Comparison of ENCODE assay signal across 10 cellular contexts in genomic region chr14:75459099-75459741, GRCh38. TPM values are rescaled to one million over a fixed set of nuclear protein-coding genes. Genes with fewer than 3 reads are reported as not detected.
DNase-seq lines count a peak whose midpoint lies in the region; ATAC-seq lines count a peak whose summit lies in the region.
"Had no signal": no experiment of that assay in that cellular context is flagged by ENCODE, and none has a peak within 500 bp of the region (broad histone marks: within the 10 kb centered on the region; RNA-seq: fewer than 3 reads in every experiment).

No MANE protein-coding gene starts in this region.

- H3K27ac Mint-ChIP-seq in activated naive CD8-positive, alpha-beta T cell treated with anti-CD3 and anti-CD28 coated beads, Interleukin-2, amount 50 U/mL, for 24 hours, result no peak overlapping the region
- H3K27ac Mint-ChIP-seq in activated naive CD4-positive, alpha-beta T cell treated with anti-CD3 and anti-CD28 coated beads, Interleukin-2, amount 50 U/mL, for 72 hours, result peak overlapping the region in 1 of 2 donors; percentile 55

- no peaks in the 10 kb centered on the region for H3K9me3 Mint-ChIP-seq in activated naive CD8-positive, alpha-beta T cell treated with anti-CD3 and anti-CD28 coated beads, Interleukin-2, amount 50 U/mL, for 24 hours
- H3K9me3 Mint-ChIP-seq in activated naive CD4-positive, alpha-beta T cell treated with anti-CD3 and anti-CD28 coated beads, Interleukin-2, amount 50 U/mL, for 72 hours, result no peaks in the 10 kb centered on the region
- H3K9me3 Mint-ChIP-seq: naive B cell had no signal

- peak; percentile 33 for ATAC-seq in activated naive CD8-positive, alpha-beta T cell treated with anti-CD3 and anti-CD28 coated beads, Interleukin-2, amount 50 U/mL, for 24 hours
- no peak for ATAC-seq in activated naive CD4-positive, alpha-beta T cell treated with anti-CD3 and anti-CD28 coated beads, Interleukin-2, amount 50 U/mL, for 72 hours

- peaks cover 11 to 56% (median 44%) of the 10 kb centered on the region in 5 donors for H3K4me1 ChIP-seq in subcutaneous abdominal adipose tissue (ENCODE audit: control insufficient read depth in 5 of 5, insufficient read depth in 5 of 5, low read length in 5 of 5)

- H3K36me3 ChIP-seq in subcutaneous abdominal adipose tissue (ENCODE audit: control insufficient read depth in 5 of 5, insufficient read depth in 5 of 5, low read length in 5 of 5), result peaks cover 4 to 67% (median 39%) of the 10 kb centered on the region in 5 donors

- no peaks in the 10 kb centered on the region for H3K4me1 Mint-ChIP-seq in activated naive CD8-positive, alpha-beta T cell treated with anti-CD3 and anti-CD28 coated beads, Interleukin-2, amount 50 U/mL, for 24 hours

- H3K27me3 ChIP-seq in layer of hippocampus (ENCODE audit: control insufficient read depth, insufficient read depth, low read length) (no peaks in the 10 kb centered on the region), subcutaneous abdominal adipose tissue (ENCODE audit: control insufficient read depth in 5 of 5, insufficient read depth in 4 of 5, low read length in 5 of 5) (no peaks in the 10 kb centered on the region)

- H3K36me3 Mint-ChIP-seq in activated naive CD8-positive, alpha-beta T cell treated with anti-CD3 and anti-CD28 coated beads, Interleukin-2, amount 50 U/mL, for 24 hours (ENCODE audit: low read depth), result no peaks in the 10 kb centered on the region
- no peaks in the 10 kb centered on the region for H3K36me3 Mint-ChIP-seq in activated naive CD4-positive, alpha-beta T cell treated with anti-CD3 and anti-CD28 coated beads, Interleukin-2, amount 50 U/mL, for 72 hours
- H3K36me3 Mint-ChIP-seq: naive B cell had no signal

- peak overlapping the region in 2 of 5 donors; percentile 18 to 49 for H3K9ac ChIP-seq in subcutaneous abdominal adipose tissue (ENCODE audit: low read length in 5 of 5)

- H3K4me3 ChIP-seq in subcutaneous abdominal adipose tissue (ENCODE audit: low read depth in 1 of 5, low read length in 5 of 5), result no peak overlapping the region

- H3K4me3 Mint-ChIP-seq in activated naive CD8-positive, alpha-beta T cell treated with anti-CD3 and anti-CD28 coated beads, Interleukin-2, amount 50 U/mL, for 24 hours, result no peak overlapping the region

- no peaks in the 10 kb centered on the region for H3K27me3 Mint-ChIP-seq in activated naive CD8-positive, alpha-beta T cell treated with anti-CD3 and anti-CD28 coated beads, Interleukin-2, amount 50 U/mL, for 24 hours
- H3K27me3 Mint-ChIP-seq: naive B cell had no signal

- peak overlapping the region; percentile 11 for H3K27ac ChIP-seq in layer of hippocampus (ENCODE audit: low read depth, low read length)
- H3K27ac ChIP-seq in subcutaneous abdominal adipose tissue (ENCODE audit: low read depth, low read length), result peak overlapping the region; percentile 23

- no peaks in the 10 kb centered on the region for H3K9me3 ChIP-seq in subcutaneous abdominal adipose tissue (ENCODE audit: control insufficient read depth in 5 of 5, low read length in 5 of 5)

- peak; percentile 47 for DNase-seq in NCI-H2029 (lab: John Stamatoyannopoulos, UW)
- no peak for DNase-seq in NCI-H2029 treated with DMSO at 0.1 percent for 48 hours (lab: John Stamatoyannopoulos, UW)
- no peak for DNase-seq in activated naive CD8-positive, alpha-beta T cell treated with anti-CD3 and anti-CD28 coated beads, Interleukin-2, amount 50 U/mL, for 24 hours
- no peak for DNase-seq in SIG-M5 treated with dmso at 0.1 percent for 504 hours (lab: John Stamatoyannopoulos, UW; ENCODE audit: unreplicated experiment)
- DNase-seq in activated naive CD4-positive, alpha-beta T cell treated with anti-CD3 and anti-CD28 coated beads, Interleukin-2, amount 50 U/mL, for 72 hours (ENCODE audit: low spot score in 2 of 2), result no peak
- no peak for DNase-seq in GM19238 (ENCODE audit: insufficient read length, low spot score)
- DNase-seq: activated CD4-positive, alpha-beta T cell treated with anti-CD3 and anti-CD28 coated beads for 48 hours; naive B cell had no signal

RNA-seq across cellular contexts. Expression of gene JDP2, which starts 31.4 kb away (rescaled TPM):
- total RNA-seq in activated naive CD4-positive, alpha-beta T cell treated with anti-CD3 and anti-CD28 coated beads, Interleukin-2, amount 50 U/mL, for 72 hours, result 1 to 10 TPM in 1 of 2 donors, under 1 TPM in 1; 0.46 to 2.0 TPM
